1 cellular context compared by ENCODE assay signal in genomic region chr19:40601061-40601973, GRCh38.
A peak's percentile ranks its signal among the peaks of the same experiment; 100 is the strongest.
TF ChIP-seq lines count a peak whose summit lies in the region.

Gene LTBP4, plus strand, starts transcription at chr19:40601369. Its CDS starts 19 bp downstream, at chr19:40601388.

TF ChIP-seq in K562, 482 proteins besides CTCF, POLR2A, EP300 and RAD21 (continued from another document and continues in another):
- TF ChIP-seq VEZF1 (CRISPR knock-in tag; IDR thresholded peaks at IDR 0.05) (peak; percentile 99), E2F5 (CRISPR knock-in tag; IDR thresholded peaks at IDR 0.05) (no peak; the same call in 1 of the 2 replicates), NCOA4 (IDR thresholded peaks at IDR 0.05; ENCODE audit: partially characterized antibody) (no peak), JUND (IDR thresholded peaks at IDR 0.05; ENCODE audit: borderline replicate concordance, low read depth, low read length) (no peak), JUND (tag; IDR thresholded peaks at IDR 0.05; ENCODE audit: borderline replicate concordance, low read depth, low read length) (no peak), ZNF239 (CRISPR knock-in tag; IDR thresholded peaks at IDR 0.05) (no peak), KLF6 (CRISPR knock-in tag; IDR thresholded peaks at IDR 0.05; ENCODE audit: borderline replicate concordance) (no peak), RHOXF2B (CRISPR knock-in tag; conservative IDR thresholded peaks at IDR 0.05) (no peak), ZBTB43 (CRISPR knock-in tag; IDR thresholded peaks at IDR 0.05) (no peak), SIN3B (IDR thresholded peaks at IDR 0.05; ENCODE audit: low read depth) (0 out of 2 replicates have a peak, but pooled peaks have one; percentile 14), GATA2 (CRISPR knock-in tag; IDR thresholded peaks at IDR 0.05) (no peak), NFYB (IDR thresholded peaks at IDR 0.05; ENCODE audit: extremely low read depth, insufficient read length) (no peak), ZNF280A (IDR thresholded peaks at IDR 0.05; ENCODE audit: low read depth, partially characterized antibody) (no peak), NEUROD1 (IDR thresholded peaks at IDR 0.05; ENCODE audit: borderline replicate concordance, low read depth, low read length, partially characterized antibody) (no peak), RFX7 (CRISPR knock-in tag; IDR thresholded peaks at IDR 0.05) (no peak), PURB (CRISPR knock-in tag; IDR thresholded peaks at IDR 0.05; ENCODE audit: low read depth) (no peak), TEAD1 (CRISPR knock-in tag; IDR thresholded peaks at IDR 0.05) (no peak), POLR2AphosphoS2 (IDR thresholded peaks at IDR 0.05; ENCODE audit: low read length) (no peak), DACH1 (IDR thresholded peaks at IDR 0.05; ENCODE audit: partially characterized antibody) (no peak), CTCFL (IDR thresholded peaks at IDR 0.05; ENCODE audit: borderline replicate concordance, insufficient read depth, low read depth, low read length, poor library complexity, severe bottlenecking) (peak; percentile 66), MBD1 (CRISPR knock-in tag; IDR thresholded peaks at IDR 0.05) (no peak), RBM15 (IDR thresholded peaks at IDR 0.05; ENCODE audit: insufficient read depth, low read length) (no peak), TEAD4 (IDR thresholded peaks at IDR 0.05; ENCODE audit: low read length) (no peak), TEAD4 (CRISPR knock-in tag; IDR thresholded peaks at IDR 0.05; ENCODE audit: borderline replicate concordance) (no peak), STAT5B (CRISPR knock-in tag; IDR thresholded peaks at IDR 0.05) (no peak), ZNF384 (IDR thresholded peaks at IDR 0.05; ENCODE audit: low read depth, low read length) (no peak), ZNF644 (tag; IDR thresholded peaks at IDR 0.05; ENCODE audit: low read depth) (no peak), ZBTB40 (IDR thresholded peaks at IDR 0.05) (peak; percentile 68), ZBTB40 (CRISPR knock-in tag; IDR thresholded peaks at IDR 0.05) (no peak), ZC3H8 (IDR thresholded peaks at IDR 0.05) (no peak), NFXL1 (CRISPR knock-in tag; IDR thresholded peaks at IDR 0.05) (no peak), NR2F6 (CRISPR knock-in tag; IDR thresholded peaks at IDR 0.05) (no peak), SP2 (IDR thresholded peaks at IDR 0.05; ENCODE audit: extremely low read depth, low read depth, low read length, poor library complexity, severe bottlenecking) (no peak), SMARCB1 (IDR thresholded peaks at IDR 0.05; ENCODE audit: insufficient read length, low read depth) (no peak), GATAD2B (IDR thresholded peaks at IDR 0.05; ENCODE audit: borderline replicate concordance) (no peak)
